1 cellular context compared by ENCODE assay signal in the genomic region with DNA sequence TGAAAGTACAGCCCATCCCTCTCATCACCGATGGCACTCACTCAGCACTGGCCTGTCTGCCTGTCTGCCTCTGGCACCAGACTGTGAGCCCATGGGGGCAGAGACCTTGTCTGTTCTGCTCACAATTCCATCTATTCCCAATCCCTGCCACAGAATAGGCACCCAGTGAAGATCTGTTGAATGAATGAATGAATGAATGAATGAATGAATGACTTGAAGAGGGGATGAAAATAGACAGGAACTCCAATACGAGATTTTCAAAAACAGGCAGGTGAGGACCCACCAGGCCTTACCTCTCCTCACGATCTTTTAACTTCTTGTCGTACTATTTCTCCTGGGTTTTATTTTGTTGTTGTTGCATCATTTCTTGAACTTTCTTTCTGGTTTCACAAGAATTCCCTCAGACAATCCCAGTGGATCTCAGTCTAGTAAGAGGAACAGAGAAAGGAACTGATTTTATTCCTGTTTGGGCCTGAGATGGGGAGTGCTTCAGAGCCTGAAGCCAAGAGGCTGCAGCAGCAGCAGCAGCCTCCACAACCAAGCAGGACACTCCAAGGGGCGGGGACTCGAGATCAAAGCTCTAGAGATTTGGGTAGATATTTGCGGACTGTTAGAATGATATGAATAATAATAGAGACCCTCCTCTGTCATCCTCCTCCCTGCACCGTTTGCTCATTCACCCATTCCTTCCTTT.
TF ChIP-seq lines count a peak whose summit lies in the region.

No MANE protein-coding gene starts in this region.

TF ChIP-seq in GM23338, 12 proteins besides CTCF, POLR2A, EP300 and RAD21 (continued from another document):
- TF ChIP-seq, protein P1, sequence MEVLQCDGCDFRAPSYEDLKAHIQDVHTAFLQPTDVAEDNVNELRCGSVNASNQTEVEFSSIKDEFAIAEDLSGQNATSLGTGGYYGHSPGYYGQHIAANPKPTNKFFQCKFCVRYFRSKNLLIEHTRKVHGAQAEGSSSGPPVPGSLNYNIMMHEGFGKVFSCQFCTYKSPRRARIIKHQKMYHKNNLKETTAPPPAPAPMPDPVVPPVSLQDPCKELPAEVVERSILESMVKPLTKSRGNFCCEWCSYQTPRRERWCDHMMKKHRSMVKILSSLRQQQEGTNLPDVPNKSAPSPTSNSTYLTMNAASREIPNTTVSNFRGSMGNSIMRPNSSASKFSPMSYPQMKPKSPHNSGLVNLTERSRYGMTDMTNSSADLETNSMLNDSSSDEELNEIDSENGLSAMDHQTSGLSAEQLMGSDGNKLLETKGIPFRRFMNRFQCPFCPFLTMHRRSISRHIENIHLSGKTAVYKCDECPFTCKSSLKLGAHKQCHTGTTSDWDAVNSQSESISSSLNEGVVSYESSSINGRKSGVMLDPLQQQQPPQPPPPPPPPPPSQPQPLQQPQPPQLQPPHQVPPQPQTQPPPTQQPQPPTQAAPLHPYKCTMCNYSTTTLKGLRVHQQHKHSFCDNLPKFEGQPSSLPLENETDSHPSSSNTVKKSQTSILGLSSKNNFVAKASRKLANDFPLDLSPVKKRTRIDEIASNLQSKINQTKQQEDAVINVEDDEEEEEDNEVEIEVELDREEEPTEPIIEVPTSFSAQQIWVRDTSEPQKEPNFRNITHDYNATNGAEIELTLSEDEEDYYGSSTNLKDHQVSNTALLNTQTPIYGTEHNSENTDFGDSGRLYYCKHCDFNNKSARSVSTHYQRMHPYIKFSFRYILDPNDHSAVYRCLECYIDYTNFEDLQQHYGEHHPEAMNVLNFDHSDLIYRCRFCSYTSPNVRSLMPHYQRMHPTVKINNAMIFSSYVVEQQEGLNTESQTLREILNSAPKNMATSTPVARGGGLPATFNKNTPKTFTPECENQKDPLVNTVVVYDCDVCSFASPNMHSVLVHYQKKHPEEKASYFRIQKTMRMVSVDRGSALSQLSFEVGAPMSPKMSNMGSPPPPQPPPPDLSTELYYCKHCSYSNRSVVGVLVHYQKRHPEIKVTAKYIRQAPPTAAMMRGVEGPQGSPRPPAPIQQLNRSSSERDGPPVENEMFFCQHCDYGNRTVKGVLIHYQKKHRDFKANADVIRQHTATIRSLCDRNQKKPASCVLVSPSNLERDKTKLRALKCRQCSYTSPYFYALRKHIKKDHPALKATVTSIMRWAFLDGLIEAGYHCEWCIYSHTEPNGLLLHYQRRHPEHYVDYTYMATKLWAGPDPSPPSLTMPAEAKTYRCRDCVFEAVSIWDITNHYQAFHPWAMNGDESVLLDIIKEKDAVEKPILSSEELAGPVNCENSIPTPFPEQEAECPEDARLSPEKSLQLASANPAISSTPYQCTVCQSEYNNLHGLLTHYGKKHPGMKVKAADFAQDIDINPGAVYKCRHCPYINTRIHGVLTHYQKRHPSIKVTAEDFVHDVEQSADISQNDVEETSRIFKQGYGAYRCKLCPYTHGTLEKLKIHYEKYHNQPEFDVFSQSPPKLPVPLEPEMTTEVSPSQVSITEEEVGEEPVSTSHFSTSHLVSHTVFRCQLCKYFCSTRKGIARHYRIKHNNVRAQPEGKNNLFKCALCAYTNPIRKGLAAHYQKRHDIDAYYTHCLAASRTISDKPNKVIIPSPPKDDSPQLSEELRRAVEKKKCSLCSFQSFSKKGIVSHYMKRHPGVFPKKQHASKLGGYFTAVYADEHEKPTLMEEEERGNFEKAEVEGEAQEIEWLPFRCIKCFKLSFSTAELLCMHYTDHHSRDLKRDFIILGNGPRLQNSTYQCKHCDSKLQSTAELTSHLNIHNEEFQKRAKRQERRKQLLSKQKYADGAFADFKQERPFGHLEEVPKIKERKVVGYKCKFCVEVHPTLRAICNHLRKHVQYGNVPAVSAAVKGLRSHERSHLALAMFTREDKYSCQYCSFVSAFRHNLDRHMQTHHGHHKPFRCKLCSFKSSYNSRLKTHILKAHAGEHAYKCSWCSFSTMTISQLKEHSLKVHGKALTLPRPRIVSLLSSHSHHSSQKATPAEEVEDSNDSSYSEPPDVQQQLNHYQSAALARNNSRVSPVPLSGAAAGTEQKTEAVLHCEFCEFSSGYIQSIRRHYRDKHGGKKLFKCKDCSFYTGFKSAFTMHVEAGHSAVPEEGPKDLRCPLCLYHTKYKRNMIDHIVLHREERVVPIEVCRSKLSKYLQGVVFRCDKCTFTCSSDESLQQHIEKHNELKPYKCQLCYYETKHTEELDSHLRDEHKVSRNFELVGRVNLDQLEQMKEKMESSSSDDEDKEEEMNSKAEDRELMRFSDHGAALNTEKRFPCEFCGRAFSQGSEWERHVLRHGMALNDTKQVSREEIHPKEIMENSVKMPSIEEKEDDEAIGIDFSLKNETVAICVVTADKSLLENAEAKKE (CRISPR knock-in tag; IDR thresholded peaks at IDR 0.05) = no peak
- TF ChIP-seq JUNB (IDR thresholded peaks at IDR 0.05; ENCODE audit: unreplicated experiment) (no peak), CREB1 (CRISPR knock-in tag; IDR thresholded peaks at IDR 0.05; ENCODE audit: low read depth) (no peak), ZNF331 (CRISPR knock-in tag; IDR thresholded peaks at IDR 0.05; ENCODE audit: low read depth) (no peak)
- TF ChIP-seq, protein P2, sequence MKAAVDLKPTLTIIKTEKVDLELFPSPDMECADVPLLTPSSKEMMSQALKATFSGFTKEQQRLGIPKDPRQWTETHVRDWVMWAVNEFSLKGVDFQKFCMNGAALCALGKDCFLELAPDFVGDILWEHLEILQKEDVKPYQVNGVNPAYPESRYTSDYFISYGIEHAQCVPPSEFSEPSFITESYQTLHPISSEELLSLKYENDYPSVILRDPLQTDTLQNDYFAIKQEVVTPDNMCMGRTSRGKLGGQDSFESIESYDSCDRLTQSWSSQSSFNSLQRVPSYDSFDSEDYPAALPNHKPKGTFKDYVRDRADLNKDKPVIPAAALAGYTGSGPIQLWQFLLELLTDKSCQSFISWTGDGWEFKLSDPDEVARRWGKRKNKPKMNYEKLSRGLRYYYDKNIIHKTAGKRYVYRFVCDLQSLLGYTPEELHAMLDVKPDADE (IDR thresholded peaks at IDR 0.05) = no peak
